In the genomic region with DNA sequence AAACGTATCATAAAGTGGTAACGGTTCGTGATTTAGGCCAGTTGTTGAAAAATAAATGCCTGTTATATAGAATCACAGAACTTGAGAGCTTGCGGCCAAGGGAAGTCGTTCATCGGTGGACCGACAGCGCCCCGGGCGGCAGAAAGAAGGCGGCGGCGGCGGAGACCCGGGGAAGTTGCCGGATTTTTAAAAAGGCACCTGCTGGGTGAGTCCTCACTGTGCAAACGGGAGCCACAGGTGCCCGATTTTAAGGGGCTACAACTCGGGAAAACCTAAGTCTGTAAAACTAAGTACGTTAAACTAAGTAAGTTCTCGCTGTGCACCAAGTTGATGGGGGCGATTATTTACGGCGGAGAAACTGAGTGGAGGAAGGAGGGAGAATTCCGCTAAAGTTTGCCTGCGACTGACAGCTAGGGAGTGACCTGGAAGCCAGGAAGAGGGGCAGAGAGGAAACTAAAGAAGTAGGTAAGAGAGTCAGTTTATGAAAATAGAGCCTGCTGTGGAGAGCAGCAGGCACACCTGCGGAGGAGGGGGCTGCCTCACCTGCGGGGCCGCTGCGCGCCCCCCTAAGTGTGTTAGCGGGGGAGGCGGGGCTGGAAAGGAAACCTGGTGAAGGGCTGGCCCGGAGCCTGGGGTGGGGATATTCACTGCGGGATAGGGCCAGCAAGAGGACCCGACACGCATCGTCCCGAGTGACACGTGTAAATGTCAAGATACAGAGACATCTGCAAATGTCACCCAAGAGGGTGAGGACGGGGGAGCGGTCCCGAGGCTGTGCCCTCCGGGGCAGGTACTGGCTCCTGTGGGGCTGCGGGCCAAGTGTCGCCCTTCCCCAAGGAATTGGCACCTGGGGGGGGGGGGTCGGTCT, we compare ENCODE assay signal across 1 cellular context.
TF ChIP-seq lines count a peak whose summit lies in the region.

No MANE protein-coding gene starts in this region.

TF ChIP-seq in HEK293, 187 proteins besides CTCF, POLR2A, EP300 and RAD21 (continued from another document and continues in another):
- TF ChIP-seq, protein P1, sequence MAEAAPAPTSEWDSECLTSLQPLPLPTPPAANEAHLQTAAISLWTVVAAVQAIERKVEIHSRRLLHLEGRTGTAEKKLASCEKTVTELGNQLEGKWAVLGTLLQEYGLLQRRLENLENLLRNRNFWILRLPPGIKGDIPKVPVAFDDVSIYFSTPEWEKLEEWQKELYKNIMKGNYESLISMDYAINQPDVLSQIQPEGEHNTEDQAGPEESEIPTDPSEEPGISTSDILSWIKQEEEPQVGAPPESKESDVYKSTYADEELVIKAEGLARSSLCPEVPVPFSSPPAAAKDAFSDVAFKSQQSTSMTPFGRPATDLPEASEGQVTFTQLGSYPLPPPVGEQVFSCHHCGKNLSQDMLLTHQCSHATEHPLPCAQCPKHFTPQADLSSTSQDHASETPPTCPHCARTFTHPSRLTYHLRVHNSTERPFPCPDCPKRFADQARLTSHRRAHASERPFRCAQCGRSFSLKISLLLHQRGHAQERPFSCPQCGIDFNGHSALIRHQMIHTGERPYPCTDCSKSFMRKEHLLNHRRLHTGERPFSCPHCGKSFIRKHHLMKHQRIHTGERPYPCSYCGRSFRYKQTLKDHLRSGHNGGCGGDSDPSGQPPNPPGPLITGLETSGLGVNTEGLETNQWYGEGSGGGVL (tag by site-specific recombination; IDR thresholded peaks at IDR 0.05) = no peak
- TF ChIP-seq, protein P2, sequence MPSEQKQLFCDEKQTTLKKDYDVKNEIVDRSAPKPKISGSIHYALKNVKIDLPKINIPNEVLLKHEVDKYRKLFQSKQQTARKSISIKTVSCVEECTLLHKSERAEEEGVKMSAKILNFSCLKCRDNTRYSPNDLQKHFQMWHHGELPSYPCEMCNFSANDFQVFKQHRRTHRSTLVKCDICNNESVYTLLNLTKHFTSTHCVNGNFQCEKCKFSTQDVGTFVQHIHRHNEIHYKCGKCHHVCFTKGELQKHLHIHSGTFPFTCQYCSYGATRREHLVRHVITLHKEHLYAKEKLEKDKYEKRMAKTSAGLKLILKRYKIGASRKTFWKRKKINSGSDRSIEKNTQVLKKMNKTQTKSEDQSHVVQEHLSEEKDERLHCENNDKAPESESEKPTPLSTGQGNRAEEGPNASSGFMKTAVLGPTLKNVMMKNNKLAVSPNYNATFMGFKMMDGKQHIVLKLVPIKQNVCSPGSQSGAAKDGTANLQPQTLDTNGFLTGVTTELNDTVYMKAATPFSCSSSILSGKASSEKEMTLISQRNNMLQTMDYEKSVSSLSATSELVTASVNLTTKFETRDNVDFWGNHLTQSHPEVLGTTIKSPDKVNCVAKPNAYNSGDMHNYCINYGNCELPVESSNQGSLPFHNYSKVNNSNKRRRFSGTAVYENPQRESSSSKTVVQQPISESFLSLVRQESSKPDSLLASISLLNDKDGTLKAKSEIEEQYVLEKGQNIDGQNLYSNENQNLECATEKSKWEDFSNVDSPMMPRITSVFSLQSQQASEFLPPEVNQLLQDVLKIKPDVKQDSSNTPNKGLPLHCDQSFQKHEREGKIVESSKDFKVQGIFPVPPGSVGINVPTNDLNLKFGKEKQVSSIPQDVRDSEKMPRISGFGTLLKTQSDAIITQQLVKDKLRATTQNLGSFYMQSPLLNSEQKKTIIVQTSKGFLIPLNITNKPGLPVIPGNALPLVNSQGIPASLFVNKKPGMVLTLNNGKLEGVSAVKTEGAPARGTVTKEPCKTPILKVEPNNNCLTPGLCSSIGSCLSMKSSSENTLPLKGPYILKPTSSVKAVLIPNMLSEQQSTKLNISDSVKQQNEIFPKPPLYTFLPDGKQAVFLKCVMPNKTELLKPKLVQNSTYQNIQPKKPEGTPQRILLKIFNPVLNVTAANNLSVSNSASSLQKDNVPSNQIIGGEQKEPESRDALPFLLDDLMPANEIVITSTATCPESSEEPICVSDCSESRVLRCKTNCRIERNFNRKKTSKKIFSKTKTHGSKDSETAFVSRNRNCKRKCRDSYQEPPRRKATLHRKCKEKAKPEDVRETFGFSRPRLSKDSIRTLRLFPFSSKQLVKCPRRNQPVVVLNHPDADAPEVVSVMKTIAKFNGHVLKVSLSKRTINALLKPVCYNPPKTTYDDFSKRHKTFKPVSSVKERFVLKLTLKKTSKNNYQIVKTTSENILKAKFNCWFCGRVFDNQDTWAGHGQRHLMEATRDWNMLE (tag by site-specific recombination; conservative IDR thresholded peaks at IDR 0.05; ENCODE audit: low read depth) = no peak
- TF ChIP-seq, protein P3, sequence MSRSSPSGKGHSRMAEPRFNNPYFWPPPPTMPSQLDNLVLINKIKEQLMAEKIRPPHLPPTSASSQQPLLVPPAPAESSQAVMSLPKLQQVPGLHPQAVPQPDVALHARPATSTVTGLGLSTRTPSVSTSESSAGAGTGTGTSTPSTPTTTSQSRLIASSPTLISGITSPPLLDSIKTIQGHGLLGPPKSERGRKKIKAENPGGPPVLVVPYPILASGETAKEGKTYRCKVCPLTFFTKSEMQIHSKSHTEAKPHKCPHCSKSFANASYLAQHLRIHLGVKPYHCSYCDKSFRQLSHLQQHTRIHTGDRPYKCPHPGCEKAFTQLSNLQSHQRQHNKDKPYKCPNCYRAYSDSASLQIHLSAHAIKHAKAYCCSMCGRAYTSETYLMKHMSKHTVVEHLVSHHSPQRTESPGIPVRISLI (tag by site-specific recombination; IDR thresholded peaks at IDR 0.05) = no peak
- TF ChIP-seq ZNF560 (tag by site-specific recombination; IDR thresholded peaks at IDR 0.05; ENCODE audit: borderline replicate concordance) (no peak), ZNF214 (tag by site-specific recombination; IDR thresholded peaks at IDR 0.05; ENCODE audit: borderline replicate concordance) (no peak), ZNF521 (tag by site-specific recombination; IDR thresholded peaks at IDR 0.05) (no peak), ZNF292 (tag by site-specific recombination; IDR thresholded peaks at IDR 0.05; ENCODE audit: borderline replicate concordance, low read depth) (no peak), YY1 (tag by site-specific recombination; IDR thresholded peaks at IDR 0.05) (no peak), ZFHX2 (tag by site-specific recombination; conservative IDR thresholded peaks at IDR 0.05) (no peak), SCRT1 (tag by site-specific recombination; IDR thresholded peaks at IDR 0.05; ENCODE audit: borderline replicate concordance) (peak; percentile 87), ZNF23 (tag by site-specific recombination; IDR thresholded peaks at IDR 0.05; ENCODE audit: borderline replicate concordance) (no peak), ZNF423 (tag by site-specific recombination; IDR thresholded peaks at IDR 0.05) (no peak), ZNF174 (tag by site-specific recombination; IDR thresholded peaks at IDR 0.05) (no peak), ZFP69B (tag by site-specific recombination; IDR thresholded peaks at IDR 0.05) (0 out of 2 replicates have a peak, but pooled peaks have one; percentile 28), ZNF510 (tag by site-specific recombination; IDR thresholded peaks at IDR 0.05; ENCODE audit: insufficient replicate concordance) (no peak), ZNF548 (tag by site-specific recombination; IDR thresholded peaks at IDR 0.05) (no peak), EGR2 (tag by site-specific recombination; IDR thresholded peaks at IDR 0.05; ENCODE audit: low read depth) (no peak), ZEB2 (tag by site-specific recombination; IDR thresholded peaks at IDR 0.05) (peak; percentile 76; the same call in 1 of the 2 replicates), WT1 (tag by site-specific recombination; IDR thresholded peaks at IDR 0.05) (no peak), ZNF221 (tag by site-specific recombination; IDR thresholded peaks at IDR 0.05; ENCODE audit: borderline replicate concordance) (no peak), ZNF624 (tag by site-specific recombination; IDR thresholded peaks at IDR 0.05) (no peak), ZNF157 (tag by site-specific recombination; IDR thresholded peaks at IDR 0.05) (no peak), ZNF19 (tag by site-specific recombination; IDR thresholded peaks at IDR 0.05; ENCODE audit: low read depth) (no peak), ZNF747 (tag by site-specific recombination; IDR thresholded peaks at IDR 0.05) (no peak), ZNF596 (tag by site-specific recombination; IDR thresholded peaks at IDR 0.05) (no peak), ZNF664 (tag by site-specific recombination; IDR thresholded peaks at IDR 0.05) (no peak), ZNF37A (tag by site-specific recombination; IDR thresholded peaks at IDR 0.05) (no peak), SP7 (tag by site-specific recombination; IDR thresholded peaks at IDR 0.05) (no peak), ZNF610 (tag by site-specific recombination; IDR thresholded peaks at IDR 0.05; ENCODE audit: borderline replicate concordance) (no peak), ZXDB (tag by site-specific recombination; IDR thresholded peaks at IDR 0.05) (no peak), ZNF558 (tag by site-specific recombination; IDR thresholded peaks at IDR 0.05) (no peak), ZNF239 (tag by site-specific recombination; IDR thresholded peaks at IDR 0.05) (no peak), ZNF248 (tag by site-specific recombination; IDR thresholded peaks at IDR 0.05) (no peak), ZNF133 (tag by site-specific recombination; IDR thresholded peaks at IDR 0.05) (no peak), ZNF121 (tag by site-specific recombination; IDR thresholded peaks at IDR 0.05) (no peak), OSR2 (tag by site-specific recombination; IDR thresholded peaks at IDR 0.05) (no peak), ZNF473 (tag by site-specific recombination; IDR thresholded peaks at IDR 0.05) (no peak), ZNF10 (tag by site-specific recombination; IDR thresholded peaks at IDR 0.05) (0 out of 2 replicates have a peak, but pooled peaks have one; percentile 13)
- TF ChIP-seq, protein P4, sequence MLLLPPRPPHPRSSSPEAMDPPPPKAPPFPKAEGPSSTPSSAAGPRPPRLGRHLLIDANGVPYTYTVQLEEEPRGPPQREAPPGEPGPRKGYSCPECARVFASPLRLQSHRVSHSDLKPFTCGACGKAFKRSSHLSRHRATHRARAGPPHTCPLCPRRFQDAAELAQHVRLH (tag by site-specific recombination; IDR thresholded peaks at IDR 0.05) = no peak
- TF ChIP-seq, protein P5, sequence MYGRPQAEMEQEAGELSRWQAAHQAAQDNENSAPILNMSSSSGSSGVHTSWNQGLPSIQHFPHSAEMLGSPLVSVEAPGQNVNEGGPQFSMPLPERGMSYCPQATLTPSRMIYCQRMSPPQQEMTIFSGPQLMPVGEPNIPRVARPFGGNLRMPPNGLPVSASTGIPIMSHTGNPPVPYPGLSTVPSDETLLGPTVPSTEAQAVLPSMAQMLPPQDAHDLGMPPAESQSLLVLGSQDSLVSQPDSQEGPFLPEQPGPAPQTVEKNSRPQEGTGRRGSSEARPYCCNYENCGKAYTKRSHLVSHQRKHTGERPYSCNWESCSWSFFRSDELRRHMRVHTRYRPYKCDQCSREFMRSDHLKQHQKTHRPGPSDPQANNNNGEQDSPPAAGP (tag by site-specific recombination; IDR thresholded peaks at IDR 0.05) = no peak
- TF ChIP-seq, protein P6, sequence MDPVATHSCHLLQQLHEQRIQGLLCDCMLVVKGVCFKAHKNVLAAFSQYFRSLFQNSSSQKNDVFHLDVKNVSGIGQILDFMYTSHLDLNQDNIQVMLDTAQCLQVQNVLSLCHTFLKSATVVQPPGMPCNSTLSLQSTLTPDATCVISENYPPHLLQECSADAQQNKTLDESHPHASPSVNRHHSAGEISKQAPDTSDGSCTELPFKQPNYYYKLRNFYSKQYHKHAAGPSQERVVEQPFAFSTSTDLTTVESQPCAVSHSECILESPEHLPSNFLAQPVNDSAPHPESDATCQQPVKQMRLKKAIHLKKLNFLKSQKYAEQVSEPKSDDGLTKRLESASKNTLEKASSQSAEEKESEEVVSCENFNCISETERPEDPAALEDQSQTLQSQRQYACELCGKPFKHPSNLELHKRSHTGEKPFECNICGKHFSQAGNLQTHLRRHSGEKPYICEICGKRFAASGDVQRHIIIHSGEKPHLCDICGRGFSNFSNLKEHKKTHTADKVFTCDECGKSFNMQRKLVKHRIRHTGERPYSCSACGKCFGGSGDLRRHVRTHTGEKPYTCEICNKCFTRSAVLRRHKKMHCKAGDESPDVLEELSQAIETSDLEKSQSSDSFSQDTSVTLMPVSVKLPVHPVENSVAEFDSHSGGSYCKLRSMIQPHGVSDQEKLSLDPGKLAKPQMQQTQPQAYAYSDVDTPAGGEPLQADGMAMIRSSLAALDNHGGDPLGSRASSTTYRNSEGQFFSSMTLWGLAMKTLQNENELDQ (tag by site-specific recombination; IDR thresholded peaks at IDR 0.05; ENCODE audit: low read depth) = no peak
- TF ChIP-seq, protein P7, sequence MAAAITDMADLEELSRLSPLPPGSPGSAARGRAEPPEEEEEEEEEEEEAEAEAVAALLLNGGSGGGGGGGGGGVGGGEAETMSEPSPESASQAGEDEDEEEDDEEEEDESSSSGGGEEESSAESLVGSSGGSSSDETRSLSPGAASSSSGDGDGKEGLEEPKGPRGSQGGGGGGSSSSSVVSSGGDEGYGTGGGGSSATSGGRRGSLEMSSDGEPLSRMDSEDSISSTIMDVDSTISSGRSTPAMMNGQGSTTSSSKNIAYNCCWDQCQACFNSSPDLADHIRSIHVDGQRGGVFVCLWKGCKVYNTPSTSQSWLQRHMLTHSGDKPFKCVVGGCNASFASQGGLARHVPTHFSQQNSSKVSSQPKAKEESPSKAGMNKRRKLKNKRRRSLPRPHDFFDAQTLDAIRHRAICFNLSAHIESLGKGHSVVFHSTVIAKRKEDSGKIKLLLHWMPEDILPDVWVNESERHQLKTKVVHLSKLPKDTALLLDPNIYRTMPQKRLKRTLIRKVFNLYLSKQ (tag by site-specific recombination; IDR thresholded peaks at IDR 0.05; ENCODE audit: borderline replicate concordance) = no peak
- TF ChIP-seq, protein P8, sequence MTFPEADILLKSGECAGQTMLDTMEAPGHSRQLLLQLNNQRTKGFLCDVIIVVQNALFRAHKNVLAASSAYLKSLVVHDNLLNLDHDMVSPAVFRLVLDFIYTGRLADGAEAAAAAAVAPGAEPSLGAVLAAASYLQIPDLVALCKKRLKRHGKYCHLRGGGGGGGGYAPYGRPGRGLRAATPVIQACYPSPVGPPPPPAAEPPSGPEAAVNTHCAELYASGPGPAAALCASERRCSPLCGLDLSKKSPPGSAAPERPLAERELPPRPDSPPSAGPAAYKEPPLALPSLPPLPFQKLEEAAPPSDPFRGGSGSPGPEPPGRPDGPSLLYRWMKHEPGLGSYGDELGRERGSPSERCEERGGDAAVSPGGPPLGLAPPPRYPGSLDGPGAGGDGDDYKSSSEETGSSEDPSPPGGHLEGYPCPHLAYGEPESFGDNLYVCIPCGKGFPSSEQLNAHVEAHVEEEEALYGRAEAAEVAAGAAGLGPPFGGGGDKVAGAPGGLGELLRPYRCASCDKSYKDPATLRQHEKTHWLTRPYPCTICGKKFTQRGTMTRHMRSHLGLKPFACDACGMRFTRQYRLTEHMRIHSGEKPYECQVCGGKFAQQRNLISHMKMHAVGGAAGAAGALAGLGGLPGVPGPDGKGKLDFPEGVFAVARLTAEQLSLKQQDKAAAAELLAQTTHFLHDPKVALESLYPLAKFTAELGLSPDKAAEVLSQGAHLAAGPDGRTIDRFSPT (tag by site-specific recombination; IDR thresholded peaks at IDR 0.05) = 0 out of 2 replicates have a peak, but pooled peaks have one; percentile 26
- TF ChIP-seq, protein P9, sequence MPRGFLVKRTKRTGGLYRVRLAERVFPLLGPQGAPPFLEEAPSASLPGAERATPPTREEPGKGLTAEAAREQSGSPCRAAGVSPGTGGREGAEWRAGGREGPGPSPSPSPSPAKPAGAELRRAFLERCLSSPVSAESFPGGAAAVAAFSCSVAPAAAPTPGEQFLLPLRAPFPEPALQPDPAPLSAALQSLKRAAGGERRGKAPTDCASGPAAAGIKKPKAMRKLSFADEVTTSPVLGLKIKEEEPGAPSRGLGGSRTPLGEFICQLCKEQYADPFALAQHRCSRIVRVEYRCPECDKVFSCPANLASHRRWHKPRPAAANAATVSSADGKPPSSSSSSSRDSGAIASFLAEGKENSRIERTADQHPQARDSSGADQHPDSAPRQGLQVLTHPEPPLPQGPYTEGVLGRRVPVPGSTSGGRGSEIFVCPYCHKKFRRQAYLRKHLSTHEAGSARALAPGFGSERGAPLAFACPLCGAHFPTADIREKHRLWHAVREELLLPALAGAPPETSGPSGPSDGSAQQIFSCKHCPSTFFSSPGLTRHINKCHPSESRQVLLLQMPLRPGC (tag by site-specific recombination; IDR thresholded peaks at IDR 0.05) = no peak
